ENCODE assay signal across 15 cellular contexts in genomic region chr11:27397619-27398412, GRCh38. TPM values are rescaled to one million over a fixed set of nuclear protein-coding genes. Genes with fewer than 3 reads are reported as not detected.
DNase-seq lines count a peak whose midpoint lies in the region; ATAC-seq, FAIRE-seq and TF ChIP-seq lines count a peak whose summit lies in the region.
"Had no signal": no experiment of that assay in that cellular context is flagged by ENCODE, and none has a peak within 500 bp of the region (broad histone marks: within the 10 kb centered on the region; RNA-seq: fewer than 3 reads in every experiment).

No MANE protein-coding gene starts in this region.

- H3K4me3 ChIP-seq in cardiac muscle cell (no peak overlapping the region), heart left ventricle (no peak overlapping the region), astrocyte (ENCODE audit: insufficient read depth, low read depth, low read length) (no peak overlapping the region), right lobe of liver (no peak overlapping the region)
- H3K4me3 ChIP-seq: gastroesophageal sphincter had no signal

- no peaks in the 10 kb centered on the region for H3K9me3 Mint-ChIP-seq in astrocyte (ENCODE audit: unreplicated experiment)
- H3K9me3 Mint-ChIP-seq in activated T-helper 1 cell treated with anti-CD3 and anti-CD28 coated beads, Interleukin-12 subunit alpha, Interleukin-12 subunit beta, Interleukin-2, Interleukin-4 antibody, amounts not matched to agents 30 ng/mL and 10 ng/mL and 1 ng/mL, durations not matched to agents 14 hours and 24 hours and 36 hours, result no peaks in the 10 kb centered on the region
- H3K9me3 Mint-ChIP-seq: naive thymus-derived CD8-positive, alpha-beta T cell had no signal

- no peak overlapping the region for H3K4me2 ChIP-seq in astrocyte (ENCODE audit: low read length)

- no peaks in the 10 kb centered on the region for H3K9me3 ChIP-seq in cardiac muscle cell (ENCODE audit: low read depth)
- no peaks in the 10 kb centered on the region for H3K9me3 ChIP-seq in heart left ventricle
- H3K9me3 ChIP-seq in astrocyte (ENCODE audit: insufficient read depth, low read depth, low read length), result no peaks in the 10 kb centered on the region
- H3K9me3 ChIP-seq in right lobe of liver, result no peaks in the 10 kb centered on the region
- H3K9me3 ChIP-seq: gastroesophageal sphincter had no signal

- no peak overlapping the region for H3K4me3 Mint-ChIP-seq in astrocyte (ENCODE audit: unreplicated experiment)
- no peak overlapping the region for H3K4me3 Mint-ChIP-seq in activated T-helper 1 cell treated with anti-CD3 and anti-CD28 coated beads, Interleukin-12 subunit alpha, Interleukin-12 subunit beta, Interleukin-2, Interleukin-4 antibody, amounts not matched to agents 30 ng/mL and 10 ng/mL and 1 ng/mL, durations not matched to agents 14 hours and 24 hours and 36 hours
- H3K4me3 Mint-ChIP-seq: naive thymus-derived CD8-positive, alpha-beta T cell had no signal

- H3K27me3 Mint-ChIP-seq in astrocyte (ENCODE audit: low read depth, unreplicated experiment), result no peaks in the 10 kb centered on the region
- H3K27me3 Mint-ChIP-seq in activated T-helper 1 cell treated with anti-CD3 and anti-CD28 coated beads, Interleukin-12 subunit alpha, Interleukin-12 subunit beta, Interleukin-2, Interleukin-4 antibody, amounts not matched to agents 30 ng/mL and 10 ng/mL and 1 ng/mL, durations not matched to agents 14 hours and 24 hours and 36 hours (ENCODE audit: insufficient read depth), result no peaks in the 10 kb centered on the region

- TF ChIP-seq CTCF in cardiac muscle cell (IDR thresholded peaks at IDR 0.05; ENCODE audit: low read depth, low read length), result no peak
- TF ChIP-seq CTCF in heart left ventricle (IDR thresholded peaks at IDR 0.05), result no peak
- TF ChIP-seq CTCF in astrocyte (IDR thresholded peaks at IDR 0.05; ENCODE audit: insufficient read depth, low read depth, low read length), result no peak
- no peak for TF ChIP-seq CTCF in right lobe of liver (IDR thresholded peaks at IDR 0.05)

- intact Hi-C loops in heart left ventricle (cut with DNase I), result loop anchor here in 1 of 10 donors (5.0 kb wide), 1 partner anchor 74 kb away; the partner anchor contains the start of gene LGR4
- intact Hi-C loops in right lobe of liver (cut with DNase I), result no loop called here
- intact Hi-C loops in activated T-helper 1 cell treated with anti-CD3 and anti-CD28 coated beads, Interleukin-12 subunit alpha, Interleukin-12 subunit beta, Interleukin-2, Interleukin-4 antibody, amounts not matched to agents 30 ng/mL and 10 ng/mL and 1 ng/mL, durations not matched to agents 14 hours and 24 hours and 36 hours (cut with micrococcal nuclease), result no loop called here

- no peak for DNase-seq in cardiac muscle cell (ENCODE audit: low read depth in 1 of 2, low spot score in 1 of 2)
- no peak for DNase-seq in heart left ventricle
- no peak for DNase-seq in astrocyte (ENCODE audit: low read depth)
- no peak for DNase-seq in right lobe of liver
- no peak for DNase-seq in KBM-7
- DNase-seq in AML-193 (lab: John Stamatoyannopoulos, UW), result no peak
- no peak for DNase-seq in activated T-helper 1 cell treated with anti-CD3 and anti-CD28 coated beads, Interleukin-12 subunit alpha, Interleukin-12 subunit beta, Interleukin-2, Interleukin-4 antibody, amounts not matched to agents 30 ng/mL and 10 ng/mL and 1 ng/mL, durations not matched to agents 14 hours and 24 hours and 36 hours (ENCODE audit: low spot score)
- no peak for DNase-seq in NCI-H526 (lab: John Stamatoyannopoulos, UW)
- DNase-seq: activated effector memory CD4-positive, alpha-beta T cell treated with anti-CD3 and anti-CD28 coated beads, Interleukin-2, amount 50 U/mL, for 16 hours; GF-D8; naive thymus-derived CD8-positive, alpha-beta T cell; NCI-H1436; RPMI8226 had no signal

- H3K4me1 Mint-ChIP-seq in astrocyte (ENCODE audit: low read depth, unreplicated experiment), result peaks cover 51% of the 10 kb centered on the region
- no peaks in the 10 kb centered on the region for H3K4me1 Mint-ChIP-seq in activated T-helper 1 cell treated with anti-CD3 and anti-CD28 coated beads, Interleukin-12 subunit alpha, Interleukin-12 subunit beta, Interleukin-2, Interleukin-4 antibody, amounts not matched to agents 30 ng/mL and 10 ng/mL and 1 ng/mL, durations not matched to agents 14 hours and 24 hours and 36 hours (ENCODE audit: low read depth)
- H3K4me1 Mint-ChIP-seq: naive thymus-derived CD8-positive, alpha-beta T cell had no signal

- WGBS in heart left ventricle, 4 donors, result 75 to 82% (median 76%) methylated on average over 9 of the region's 9 CpGs
- WGBS in right lobe of liver (ENCODE audit: insufficient coverage, low coverage, low lambda C conversion rate, missing lambda C conversion rate), result 58% methylated on average over 8 of the region's 9 CpGs

- H2AFZ ChIP-seq in astrocyte (ENCODE audit: low read depth, low read length), result no peak overlapping the region

- no peaks in the 10 kb centered on the region for H3K36me3 ChIP-seq in cardiac muscle cell
- H3K36me3 ChIP-seq in heart left ventricle, result no peaks in the 10 kb centered on the region
- peaks cover under 1% of the 10 kb centered on the region for H3K36me3 ChIP-seq in astrocyte (ENCODE audit: insufficient read depth, low read length)
- H3K36me3 ChIP-seq in right lobe of liver, result no peaks in the 10 kb centered on the region
- H3K36me3 ChIP-seq: gastroesophageal sphincter had no signal

- ATAC-seq in heart left ventricle, result no peak
- ATAC-seq in right lobe of liver, result no peak
- ATAC-seq: gastroesophageal sphincter; naive thymus-derived CD8-positive, alpha-beta T cell had no signal

- peaks cover 62% of the 10 kb centered on the region for H3K4me1 ChIP-seq in cardiac muscle cell (ENCODE audit: low read depth)
- peaks cover 0 to 43% (median 5%) of the 10 kb centered on the region in 12 donors for H3K4me1 ChIP-seq in heart left ventricle
- H3K4me1 ChIP-seq in astrocyte (ENCODE audit: insufficient read depth, low read length), result peaks cover 20% of the 10 kb centered on the region
- peaks cover 0 to 59% (median 23%) of the 10 kb centered on the region in 4 donors for H3K4me1 ChIP-seq in right lobe of liver

- no peak overlapping the region for H3K9ac ChIP-seq in astrocyte (ENCODE audit: low read length)

- H3K79me2 ChIP-seq in astrocyte (ENCODE audit: insufficient read depth, low read length), result peaks cover 17% of the 10 kb centered on the region

- in situ Hi-C loops in KBM-7 (cut with MboI; ENCODE audit: low pct_unique_long_range_greater_than_20kb, low sequenced_read_pairs), result no loop called here

- peak overlapping the region; percentile 44 for H3K27ac Mint-ChIP-seq in astrocyte (ENCODE audit: unreplicated experiment)
- no peak overlapping the region for H3K27ac Mint-ChIP-seq in activated T-helper 1 cell treated with anti-CD3 and anti-CD28 coated beads, Interleukin-12 subunit alpha, Interleukin-12 subunit beta, Interleukin-2, Interleukin-4 antibody, amounts not matched to agents 30 ng/mL and 10 ng/mL and 1 ng/mL, durations not matched to agents 14 hours and 24 hours and 36 hours
- H3K27ac Mint-ChIP-seq: naive thymus-derived CD8-positive, alpha-beta T cell had no signal

- no peaks in the 10 kb centered on the region for H3K27me3 ChIP-seq in cardiac muscle cell
- no peaks in the 10 kb centered on the region for H3K27me3 ChIP-seq in heart left ventricle
- no peaks in the 10 kb centered on the region for H3K27me3 ChIP-seq in astrocyte (ENCODE audit: insufficient read depth, low read length)
- H3K27me3 ChIP-seq in right lobe of liver, result no peaks in the 10 kb centered on the region
- H3K27me3 ChIP-seq: gastroesophageal sphincter had no signal

- H3K36me3 Mint-ChIP-seq in astrocyte (ENCODE audit: low read depth, unreplicated experiment), result peaks cover 2% of the 10 kb centered on the region
- no peaks in the 10 kb centered on the region for H3K36me3 Mint-ChIP-seq in activated T-helper 1 cell treated with anti-CD3 and anti-CD28 coated beads, Interleukin-12 subunit alpha, Interleukin-12 subunit beta, Interleukin-2, Interleukin-4 antibody, amounts not matched to agents 30 ng/mL and 10 ng/mL and 1 ng/mL, durations not matched to agents 14 hours and 24 hours and 36 hours (ENCODE audit: low read depth)
- H3K36me3 Mint-ChIP-seq: naive thymus-derived CD8-positive, alpha-beta T cell had no signal

- TF ChIP-seq POLR2A in heart left ventricle (IDR thresholded peaks at IDR 0.05) (no peak), right lobe of liver (IDR thresholded peaks at IDR 0.05) (no peak)

- no peak for FAIRE-seq in astrocyte (lab: Jason Lieb, UNC)
- FAIRE-seq: H54 had no signal

- H4K20me1 ChIP-seq in astrocyte (ENCODE audit: insufficient read depth, low read length), result peaks cover 25% of the 10 kb centered on the region

- peak overlapping the region; percentile 94 for H3K27ac ChIP-seq in cardiac muscle cell
- no peak overlapping the region for H3K27ac ChIP-seq in heart left ventricle
- H3K27ac ChIP-seq in astrocyte (ENCODE audit: low read depth, low read length), result no peak overlapping the region
- peak overlapping the region in 2 of 3 donors; percentile 91 to 96 for H3K27ac ChIP-seq in right lobe of liver
- H3K27ac ChIP-seq: gastroesophageal sphincter had no signal

RNA-seq across cellular contexts. Expression of gene CCDC34, which starts 34.8 kb away (rescaled TPM):
- total RNA-seq in cardiac muscle cell (9.1 and 21.1 TPM in 2 replicates), heart left ventricle (1 to 10 TPM; 1.1 to 8.3 (median 3.2) TPM), astrocyte (11.7 and 12.8 TPM in 2 replicates), right lobe of liver (1 to 10 TPM; 1.8 to 3.6 (median 2.1) TPM)
- polyA plus RNA-seq in cardiac muscle cell (12.8 and 19.0 TPM in 2 replicates), heart left ventricle (1 to 10 TPM; 1.3 to 3.0 TPM)
- 10.4 and 10.6 TPM in 2 replicates for total RNA-seq in activated T-helper 1 cell treated with anti-CD3 and anti-CD28 coated beads, Interleukin-12 subunit alpha, Interleukin-12 subunit beta, Interleukin-2, Interleukin-4 antibody, amounts not matched to agents 30 ng/mL and 10 ng/mL and 1 ng/mL, durations not matched to agents 14 hours and 24 hours and 36 hours

Comparison
In these comparisons a context has a peak if more than half of its experiments do, and no peak if none do; other contexts are left out.
1. H3K27ac ChIP-seq: peak in cardiac muscle cell (single experiment) and right lobe of liver (2 of 3); none in heart left ventricle (0 of 12) and astrocyte (single experiment).